Comparison of ENCODE assay signal across 15 cellular contexts in genomic region chr4:8152090-8152864, GRCh38. TPM values are rescaled to one million over a fixed set of nuclear protein-coding genes. Genes with fewer than 3 reads are reported as not detected.
DNase-seq lines count a peak whose midpoint lies in the region; ATAC-seq and TF ChIP-seq lines count a peak whose summit lies in the region.
"Had no signal": no experiment of that assay in that cellular context is flagged by ENCODE, and none has a peak within 500 bp of the region (broad histone marks: within the 10 kb centered on the region; RNA-seq: fewer than 3 reads in every experiment).

No MANE protein-coding gene starts in this region.

- H3K4me3 ChIP-seq in left ventricle myocardium inferior = peak overlapping the region; percentile 11
- H3K4me3 ChIP-seq in osteoblast (ENCODE audit: insufficient read depth, low read length) = no peak overlapping the region
- H3K4me3 ChIP-seq: BLaER1, GM23248 had no signal

- no peaks in the 10 kb centered on the region for H4K20me1 ChIP-seq in osteoblast (ENCODE audit: insufficient read depth, low read length)

- H3K9me3 Mint-ChIP-seq in activated B cell treated with CpG ODN at 0.5 μM for 24 hours = no peaks in the 10 kb centered on the region
- H3K9me3 Mint-ChIP-seq: CD8-positive, alpha-beta memory T cell had no signal

- H3K79me2 ChIP-seq in osteoblast (ENCODE audit: insufficient read depth, low read length) = no peaks in the 10 kb centered on the region

- H3K27me3 ChIP-seq in left ventricle myocardium inferior (ENCODE audit: low read depth) (peaks cover under 1% of the 10 kb centered on the region), osteoblast (ENCODE audit: insufficient read depth, low read length) (peaks cover 30% of the 10 kb centered on the region)

- no peak overlapping the region for H3K4me2 ChIP-seq in osteoblast (ENCODE audit: insufficient read depth, low read length)
- H3K4me2 ChIP-seq: BLaER1 had no signal

- H3K4me1 Mint-ChIP-seq in activated B cell treated with CpG ODN at 0.5 μM for 24 hours = peaks cover under 1% of the 10 kb centered on the region

- H3K9me3 ChIP-seq in left ventricle myocardium inferior (replicated peaks) = no peaks in the 10 kb centered on the region
- no peaks in the 10 kb centered on the region for H3K9me3 ChIP-seq in osteoblast (ENCODE audit: low read depth, low read length)
- H3K9me3 ChIP-seq: BLaER1, Caco-2 had no signal

- no peaks in the 10 kb centered on the region for H3K36me3 Mint-ChIP-seq in activated B cell treated with CpG ODN at 0.5 μM for 24 hours (ENCODE audit: low read depth)

- H3K36me3 ChIP-seq in left ventricle myocardium inferior (no peaks in the 10 kb centered on the region), osteoblast (ENCODE audit: insufficient read depth, low read length) (no peaks in the 10 kb centered on the region)
- H3K36me3 ChIP-seq: BLaER1 had no signal

- no peak overlapping the region for H2AFZ ChIP-seq in osteoblast (ENCODE audit: low read length)
- H2AFZ ChIP-seq: GM23248 had no signal

- POLR2A ChIA-PET in activated B cell treated with CpG ODN at 0.5 μM for 24 hours (lab: Charles Lee) = no interaction called here

- H3K27ac Mint-ChIP-seq in activated B cell treated with CpG ODN at 0.5 μM for 24 hours = peak overlapping the region; percentile 12
- H3K27ac Mint-ChIP-seq: CD8-positive, alpha-beta memory T cell had no signal

- H3K4me3 Mint-ChIP-seq in activated B cell treated with CpG ODN at 0.5 μM for 24 hours = no peak overlapping the region

- H3K27me3 Mint-ChIP-seq in activated B cell treated with CpG ODN at 0.5 μM for 24 hours = peaks cover 5% of the 10 kb centered on the region

- H3K4me1 ChIP-seq in left ventricle myocardium inferior (peaks cover 27% of the 10 kb centered on the region), osteoblast (ENCODE audit: insufficient read depth, low read length) (no peaks in the 10 kb centered on the region)
- H3K4me1 ChIP-seq: Caco-2 had no signal

- CTCF ChIA-PET in activated B cell treated with CpG ODN at 0.5 μM for 24 hours (lab: Charles Lee) = no interaction called here

- DNase-seq in Right ventricle myocardium inferior (ENCODE audit: missing footprints) = peak; percentile 68
- no peak for DNase-seq in left cardiac atrium
- DNase-seq in activated B cell treated with CpG ODN at 0.5 μM for 24 hours = no peak
- DNase-seq in left ventricle myocardium inferior = no peak
- DNase-seq in osteoblast (ENCODE audit: insufficient read length, low spot score, missing footprints) = peak; percentile 66
- DNase-seq in stimulated activated CD4-positive, alpha-beta T cell treated with anti-CD3 and anti-CD28 coated beads, Interleukin-4, amount 100 ng/mL, for 24 hours = no peak
- DNase-seq in AML-193 (lab: John Stamatoyannopoulos, UW) = no peak
- DNase-seq: Caco-2; CD8-positive, alpha-beta memory T cell; DMS53; GF-D8; GM23248 had no signal

- TF ChIP-seq CTCF in activated B cell treated with CpG ODN at 0.5 μM for 24 hours (IDR thresholded peaks at IDR 0.05) = no peak
- no peak for TF ChIP-seq CTCF in left ventricle myocardium inferior (IDR thresholded peaks at IDR 0.05; ENCODE audit: borderline replicate concordance)
- no peak for TF ChIP-seq CTCF in osteoblast (IDR thresholded peaks at IDR 0.05; ENCODE audit: extremely low read depth, low read depth, low read length)

- H3K27ac ChIP-seq in left ventricle myocardium inferior (replicated peaks) = peak overlapping the region; percentile 51
- H3K27ac ChIP-seq in osteoblast (ENCODE audit: low read depth, low read length) = no peak overlapping the region
- H3K27ac ChIP-seq: 22Rv1, BLaER1, GM23248 had no signal

- intact Hi-C loops in Right ventricle myocardium inferior (cut with DNase I) (no loop called here), left cardiac atrium (cut with DNase I) (loop anchor here in 1 of 2 donors (5.0 kb wide), 1 partner anchor 50 kb away; no protein-coding TSS in a partner anchor), activated B cell treated with CpG ODN at 0.5 μM for 24 hours (cut with micrococcal nuclease) (no loop called here), left ventricle myocardium inferior (cut with micrococcal nuclease) (no loop called here)

- ATAC-seq in Right ventricle myocardium inferior (peak; percentile 12), left cardiac atrium (no peak), activated B cell treated with CpG ODN at 0.5 μM for 24 hours (ENCODE audit: low read depth) (no peak), HG03039 (IDR thresholded peaks at IDR 0.05; ENCODE audit: unreplicated experiment) (no peak)

RNA-seq across cellular contexts. Expression of gene ABLIM2, which starts 6.3 kb away (rescaled TPM):
- total RNA-seq in Right ventricle myocardium inferior (24.9 TPM), left cardiac atrium (10 to 100 TPM; 14.3 to 23.1 TPM), activated B cell treated with CpG ODN at 0.5 μM for 24 hours (5.2 and 7.0 TPM in 2 replicates), left ventricle myocardium inferior (43.5 TPM), osteoblast (0.29 and 0.36 TPM in 2 replicates)
- total RNA-seq: GM23248 had no signal

RNA-seq across cellular contexts. Expression of gene SH3TC1, which starts 46.8 kb away (rescaled TPM):
- 11.2 TPM for total RNA-seq in Right ventricle myocardium inferior
- 10 to 100 TPM; 11.7 to 30.9 TPM for total RNA-seq in left cardiac atrium
- 104 and 135 TPM in 2 replicates for total RNA-seq in activated B cell treated with CpG ODN at 0.5 μM for 24 hours
- total RNA-seq in left ventricle myocardium inferior = 13.6 TPM
- total RNA-seq in osteoblast = 3.5 and 3.6 TPM in 2 replicates

Comparison
In these comparisons a context has a peak if more than half of its experiments do, and no peak if none do; other contexts are left out.
1. DNase-seq: peak in Right ventricle myocardium inferior (single experiment) and osteoblast (single experiment); none in left cardiac atrium (single experiment), activated B cell treated with CpG ODN at 0.5 μM for 24 hours (single experiment), left ventricle myocardium inferior (single experiment), stimulated activated CD4-positive, alpha-beta T cell treated with anti-CD3 and anti-CD28 coated beads, Interleukin-4, amount 100 ng/mL, for 24 hours (single experiment) and AML-193 (0 of 2).